In genomic region chr6:112802154-112802553, GRCh38 we compare ENCODE assay signal across 16 cellular contexts.
DNase-seq lines count a peak whose midpoint lies in the region; ATAC-seq and TF ChIP-seq lines count a peak whose summit lies in the region.
"Had no signal": no experiment of that assay in that cellular context is flagged by ENCODE, and none has a peak within 500 bp of the region (broad histone marks: within the 10 kb centered on the region; RNA-seq: fewer than 3 reads in every experiment).

No MANE protein-coding gene starts in this region.

- peak overlapping the region; percentile 40 for H3K4me2 ChIP-seq in PC-3 (ENCODE audit: low read length)

- H3K79me2 ChIP-seq in PC-3 (ENCODE audit: low read length) = no peaks in the 10 kb centered on the region

- H3K4me3 Mint-ChIP-seq in mesothelial cell of epicardium = no peak overlapping the region
- no peak overlapping the region for H3K4me3 Mint-ChIP-seq in activated CD4-positive, alpha-beta T cell treated with anti-CD3 and anti-CD28 coated beads, Interleukin-2, amount 10 ng/mL, durations not matched to agents 24 days and 14 days
- H3K4me3 Mint-ChIP-seq: CD4-positive, alpha-beta memory T cell had no signal

- H3K9me3 Mint-ChIP-seq in mesothelial cell of epicardium = peaks cover 8% of the 10 kb centered on the region
- no peaks in the 10 kb centered on the region for H3K9me3 Mint-ChIP-seq in activated CD4-positive, alpha-beta T cell treated with anti-CD3 and anti-CD28 coated beads, Interleukin-2, amount 10 ng/mL, durations not matched to agents 24 days and 14 days
- H3K9me3 Mint-ChIP-seq: activated T-helper 2 cell treated with anti-CD3 and anti-CD28 coated beads, Interferon-gamma antibody, Interleukin-2, Interleukin-4, amounts not matched to agents 10 μg/mL and 5 μg/mL and 100 μg/mL, durations not matched to agents 14 hours and 24 hours and 36 hours had no signal

- ATAC-seq in PC-3 = peak; percentile 29; the same call in 1 of the 2 replicates

- peak overlapping the region; percentile 17; the same call in 1 of the 2 replicates for H2AFZ ChIP-seq in PC-3 (ENCODE audit: low read length)

- H3K27me3 ChIP-seq in PC-3 (ENCODE audit: low read length) = no peaks in the 10 kb centered on the region
- H3K27me3 ChIP-seq: right atrium auricular region, upper lobe of left lung had no signal

- H3F3A ChIP-seq in PC-3 (ENCODE audit: low read length, unreplicated experiment) = no peaks in the 10 kb centered on the region

- H3K27ac ChIP-seq in PC-3 (ENCODE audit: low read length) = no peak overlapping the region
- H3K27ac ChIP-seq in substantia nigra (ENCODE audit: low read depth, low read length, poor library complexity, severe bottlenecking) = no peak overlapping the region
- H3K27ac ChIP-seq: right atrium auricular region, upper lobe of left lung had no signal

- POLR2A ChIA-PET in PC-3 (lab: Charles Lee; ENCODE audit: unreplicated experiment) = no interaction called here

- CTCF ChIA-PET in PC-3 (lab: Charles Lee) = no interaction called here

- BruUV-seq in PC-3 (replicated peaks; lab: Mats Ljungman, UMichigan) = no TSS peak

- TF ChIP-seq CTCF in PC-3 (conservative IDR thresholded peaks at IDR 0.05; ENCODE audit: low read depth, low read length) (no peak), mesothelial cell of epicardium (IDR thresholded peaks at IDR 0.05; ENCODE audit: unreplicated experiment) (no peak)

- peak overlapping the region; percentile 47 for H3K27ac Mint-ChIP-seq in mesothelial cell of epicardium
- H3K27ac Mint-ChIP-seq in activated CD4-positive, alpha-beta T cell treated with anti-CD3 and anti-CD28 coated beads, Interleukin-2, amount 10 ng/mL, durations not matched to agents 24 days and 14 days = no peak overlapping the region
- H3K27ac Mint-ChIP-seq: activated T-helper 2 cell treated with anti-CD3 and anti-CD28 coated beads, Interferon-gamma antibody, Interleukin-2, Interleukin-4, amounts not matched to agents 10 μg/mL and 5 μg/mL and 100 μg/mL, durations not matched to agents 14 hours and 24 hours and 36 hours; CD4-positive, alpha-beta memory T cell had no signal

- no peak overlapping the region for H3K4me3 ChIP-seq in PC-3 (ENCODE audit: low read length)
- H3K4me3 ChIP-seq: right atrium auricular region, upper lobe of left lung had no signal

- no peaks in the 10 kb centered on the region for H3K36me3 ChIP-seq in PC-3 (ENCODE audit: low read depth, low read length)
- H3K36me3 ChIP-seq: right atrium auricular region, upper lobe of left lung had no signal

- no peaks in the 10 kb centered on the region for H3K36me3 Mint-ChIP-seq in mesothelial cell of epicardium
- H3K36me3 Mint-ChIP-seq in activated CD4-positive, alpha-beta T cell treated with anti-CD3 and anti-CD28 coated beads, Interleukin-2, amount 10 ng/mL, durations not matched to agents 24 days and 14 days (ENCODE audit: low read depth) = no peaks in the 10 kb centered on the region
- H3K36me3 Mint-ChIP-seq: CD4-positive, alpha-beta memory T cell had no signal

- H3K27me3 Mint-ChIP-seq in mesothelial cell of epicardium (ENCODE audit: low read depth) = no peaks in the 10 kb centered on the region
- no peaks in the 10 kb centered on the region for H3K27me3 Mint-ChIP-seq in activated CD4-positive, alpha-beta T cell treated with anti-CD3 and anti-CD28 coated beads, Interleukin-2, amount 10 ng/mL, durations not matched to agents 24 days and 14 days
- H3K27me3 Mint-ChIP-seq: CD4-positive, alpha-beta memory T cell had no signal

- no peaks in the 10 kb centered on the region for H4K20me1 ChIP-seq in PC-3 (ENCODE audit: low read length)

- H3K9me3 ChIP-seq in PC-3 (ENCODE audit: low read length) = no peaks in the 10 kb centered on the region
- H3K9me3 ChIP-seq: right atrium auricular region had no signal

- peak; percentile 58 for DNase-seq in AG20443 (ENCODE audit: low spot score)
- peak; percentile 63 for DNase-seq in PC-3
- DNase-seq in dedifferentiated amniotic fluid mesenchymal stem cell (ENCODE audit: extremely low spot score) = peak; percentile 92
- no peak for DNase-seq in mesothelial cell of epicardium (ENCODE audit: low spot score in 2 of 2, unreplicated experiment in 2 of 2)
- DNase-seq in substantia nigra (lab: John Stamatoyannopoulos, UW) = no peak
- DNase-seq in activated CD4-positive, alpha-beta T cell treated with anti-CD3 and anti-CD28 coated beads, Interleukin-2, amount 10 ng/mL, durations not matched to agents 24 days and 14 days = no peak
- DNase-seq in activated naive CD4-positive, alpha-beta T cell treated with Interleukin-2 at 50 U/mL for 16 hours = no peak
- DNase-seq in NK-92 treated with Interleukin-12 subunit alpha and Interleukin-12 subunit beta, amount 100 ng/mL, for 24 hours (lab: John Stamatoyannopoulos, UW) = no peak
- DNase-seq: activated CD4-positive, alpha-beta T cell treated with anti-CD3 and anti-CD28 coated beads for 1 hour; CD4-positive, alpha-beta memory T cell; midbrain; NCI-H2171 treated with DMSO at 0.1 percent for 48 hours; Right ventricle myocardium superior; upper lobe of left lung had no signal

- H3K4me1 Mint-ChIP-seq in mesothelial cell of epicardium = peaks cover 15% of the 10 kb centered on the region
- H3K4me1 Mint-ChIP-seq in activated CD4-positive, alpha-beta T cell treated with anti-CD3 and anti-CD28 coated beads, Interleukin-2, amount 10 ng/mL, durations not matched to agents 24 days and 14 days = no peaks in the 10 kb centered on the region
- H3K4me1 Mint-ChIP-seq: CD4-positive, alpha-beta memory T cell had no signal

- no peaks in the 10 kb centered on the region for H3K9me2 ChIP-seq in PC-3 (replicated peaks; ENCODE audit: low read length)

- peaks cover 10% of the 10 kb centered on the region for H3K4me1 ChIP-seq in PC-3 (ENCODE audit: insufficient read depth, low read length)
- H3K4me1 ChIP-seq: right atrium auricular region, upper lobe of left lung had no signal

- H3K9ac ChIP-seq in PC-3 (ENCODE audit: low read length) = no peak overlapping the region

- intact Hi-C loops in PC-3 (cut with micrococcal nuclease) = no loop called here
- intact Hi-C loops in activated CD4-positive, alpha-beta T cell treated with anti-CD3 and anti-CD28 coated beads, Interleukin-2, amount 10 ng/mL, durations not matched to agents 24 days and 14 days (cut with micrococcal nuclease) = no loop called here

Comparison
In these comparisons a context has a peak if more than half of its experiments do, and no peak if none do; other contexts are left out.
1. DNase-seq: peak in AG20443 (single experiment), PC-3 (single experiment) and dedifferentiated amniotic fluid mesenchymal stem cell (single experiment); none in mesothelial cell of epicardium (0 of 2), substantia nigra (0 of 49), activated CD4-positive, alpha-beta T cell treated with anti-CD3 and anti-CD28 coated beads, Interleukin-2, amount 10 ng/mL, durations not matched to agents 24 days and 14 days (single experiment), activated naive CD4-positive, alpha-beta T cell treated with Interleukin-2 at 50 U/mL for 16 hours (single experiment) and NK-92 treated with Interleukin-12 subunit alpha and Interleukin-12 subunit beta, amount 100 ng/mL, for 24 hours (single experiment).